In the genomic region with DNA sequence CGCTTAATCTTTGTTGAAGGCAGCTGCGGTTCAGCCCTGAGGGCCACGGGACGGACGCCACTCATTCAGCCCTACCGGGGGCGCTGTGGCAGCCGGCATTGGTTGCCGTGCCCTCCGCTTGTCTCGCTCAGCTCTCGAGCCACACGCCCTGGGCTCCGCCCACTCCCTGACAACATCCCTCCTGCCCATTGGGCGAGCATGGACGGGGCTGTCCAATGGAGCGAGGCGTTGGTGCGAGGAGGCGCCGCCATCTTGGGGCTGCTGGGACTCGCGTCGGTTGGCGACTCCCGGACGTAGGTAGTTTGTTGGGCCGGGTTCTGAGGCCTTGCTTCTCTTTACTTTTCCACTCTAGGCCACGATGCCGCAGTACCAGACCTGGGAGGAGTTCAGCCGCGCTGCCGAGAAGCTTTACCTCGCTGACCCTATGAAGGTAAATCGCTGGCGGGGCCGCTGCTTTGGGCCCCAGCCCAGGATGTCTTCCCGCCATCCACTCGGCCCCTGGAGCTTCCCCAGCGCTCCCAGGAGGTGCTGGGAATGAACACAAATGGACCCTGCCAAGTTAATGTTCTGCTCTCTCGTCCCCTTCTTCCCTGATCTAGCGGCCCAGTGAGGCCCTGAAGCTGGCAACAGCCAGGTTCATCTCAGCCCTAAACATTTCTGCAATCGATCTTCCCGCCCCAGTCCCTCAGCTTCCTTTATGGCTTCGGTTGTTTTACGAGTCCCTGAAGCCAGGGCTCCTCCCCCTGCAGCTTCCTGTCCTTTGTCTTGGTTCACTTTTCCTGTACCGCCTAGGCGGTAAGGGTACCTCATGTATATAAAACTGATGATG, we compare ENCODE assay signal across 1 cellular context.
A peak's percentile ranks its signal among the peaks of the same experiment; 100 is the strongest.
TF ChIP-seq lines count a peak whose summit lies in the region.

SRP9 (plus strand) TSS at position 244 of the 829 bp plus-strand sequence; CDS start at position 359, 115 bp downstream.

TF ChIP-seq in HepG2, 621 proteins besides CTCF, POLR2A, EP300 and RAD21 (continued from another document and continues in another):
- TF ChIP-seq, protein P1, sequence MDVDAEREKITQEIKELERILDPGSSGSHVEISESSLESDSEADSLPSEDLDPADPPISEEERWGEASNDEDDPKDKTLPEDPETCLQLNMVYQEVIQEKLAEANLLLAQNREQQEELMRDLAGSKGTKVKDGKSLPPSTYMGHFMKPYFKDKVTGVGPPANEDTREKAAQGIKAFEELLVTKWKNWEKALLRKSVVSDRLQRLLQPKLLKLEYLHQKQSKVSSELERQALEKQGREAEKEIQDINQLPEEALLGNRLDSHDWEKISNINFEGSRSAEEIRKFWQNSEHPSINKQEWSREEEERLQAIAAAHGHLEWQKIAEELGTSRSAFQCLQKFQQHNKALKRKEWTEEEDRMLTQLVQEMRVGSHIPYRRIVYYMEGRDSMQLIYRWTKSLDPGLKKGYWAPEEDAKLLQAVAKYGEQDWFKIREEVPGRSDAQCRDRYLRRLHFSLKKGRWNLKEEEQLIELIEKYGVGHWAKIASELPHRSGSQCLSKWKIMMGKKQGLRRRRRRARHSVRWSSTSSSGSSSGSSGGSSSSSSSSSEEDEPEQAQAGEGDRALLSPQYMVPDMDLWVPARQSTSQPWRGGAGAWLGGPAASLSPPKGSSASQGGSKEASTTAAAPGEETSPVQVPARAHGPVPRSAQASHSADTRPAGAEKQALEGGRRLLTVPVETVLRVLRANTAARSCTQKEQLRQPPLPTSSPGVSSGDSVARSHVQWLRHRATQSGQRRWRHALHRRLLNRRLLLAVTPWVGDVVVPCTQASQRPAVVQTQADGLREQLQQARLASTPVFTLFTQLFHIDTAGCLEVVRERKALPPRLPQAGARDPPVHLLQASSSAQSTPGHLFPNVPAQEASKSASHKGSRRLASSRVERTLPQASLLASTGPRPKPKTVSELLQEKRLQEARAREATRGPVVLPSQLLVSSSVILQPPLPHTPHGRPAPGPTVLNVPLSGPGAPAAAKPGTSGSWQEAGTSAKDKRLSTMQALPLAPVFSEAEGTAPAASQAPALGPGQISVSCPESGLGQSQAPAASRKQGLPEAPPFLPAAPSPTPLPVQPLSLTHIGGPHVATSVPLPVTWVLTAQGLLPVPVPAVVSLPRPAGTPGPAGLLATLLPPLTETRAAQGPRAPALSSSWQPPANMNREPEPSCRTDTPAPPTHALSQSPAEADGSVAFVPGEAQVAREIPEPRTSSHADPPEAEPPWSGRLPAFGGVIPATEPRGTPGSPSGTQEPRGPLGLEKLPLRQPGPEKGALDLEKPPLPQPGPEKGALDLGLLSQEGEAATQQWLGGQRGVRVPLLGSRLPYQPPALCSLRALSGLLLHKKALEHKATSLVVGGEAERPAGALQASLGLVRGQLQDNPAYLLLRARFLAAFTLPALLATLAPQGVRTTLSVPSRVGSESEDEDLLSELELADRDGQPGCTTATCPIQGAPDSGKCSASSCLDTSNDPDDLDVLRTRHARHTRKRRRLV (CRISPR knock-in tag; IDR thresholded peaks at IDR 0.05) = no peak
- 0 out of 2 replicates have a peak, but pooled peaks have one; percentile 61 for TF ChIP-seq ZBTB8A (CRISPR knock-in tag; IDR thresholded peaks at IDR 0.05; ENCODE audit: borderline replicate concordance, low read depth)
- peak; percentile 60; the same call in 1 of the 2 replicates for TF ChIP-seq CBX5 (CRISPR knock-in tag; IDR thresholded peaks at IDR 0.05; ENCODE audit: borderline replicate concordance)
- TF ChIP-seq PLRG1 (conservative IDR thresholded peaks at IDR 0.05) = no peak
- TF ChIP-seq, protein P2, sequence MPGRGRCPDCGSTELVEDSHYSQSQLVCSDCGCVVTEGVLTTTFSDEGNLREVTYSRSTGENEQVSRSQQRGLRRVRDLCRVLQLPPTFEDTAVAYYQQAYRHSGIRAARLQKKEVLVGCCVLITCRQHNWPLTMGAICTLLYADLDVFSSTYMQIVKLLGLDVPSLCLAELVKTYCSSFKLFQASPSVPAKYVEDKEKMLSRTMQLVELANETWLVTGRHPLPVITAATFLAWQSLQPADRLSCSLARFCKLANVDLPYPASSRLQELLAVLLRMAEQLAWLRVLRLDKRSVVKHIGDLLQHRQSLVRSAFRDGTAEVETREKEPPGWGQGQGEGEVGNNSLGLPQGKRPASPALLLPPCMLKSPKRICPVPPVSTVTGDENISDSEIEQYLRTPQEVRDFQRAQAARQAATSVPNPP (CRISPR knock-in tag; IDR thresholded peaks at IDR 0.05) = no peak
- TF ChIP-seq ZKSCAN8 (CRISPR knock-in tag; IDR thresholded peaks at IDR 0.05; ENCODE audit: borderline replicate concordance) = no peak
- 0 out of 2 replicates have a peak, but pooled peaks have one; percentile 58 for TF ChIP-seq ZNF678 (CRISPR knock-in tag; IDR thresholded peaks at IDR 0.05)
- TF ChIP-seq, protein P3, sequence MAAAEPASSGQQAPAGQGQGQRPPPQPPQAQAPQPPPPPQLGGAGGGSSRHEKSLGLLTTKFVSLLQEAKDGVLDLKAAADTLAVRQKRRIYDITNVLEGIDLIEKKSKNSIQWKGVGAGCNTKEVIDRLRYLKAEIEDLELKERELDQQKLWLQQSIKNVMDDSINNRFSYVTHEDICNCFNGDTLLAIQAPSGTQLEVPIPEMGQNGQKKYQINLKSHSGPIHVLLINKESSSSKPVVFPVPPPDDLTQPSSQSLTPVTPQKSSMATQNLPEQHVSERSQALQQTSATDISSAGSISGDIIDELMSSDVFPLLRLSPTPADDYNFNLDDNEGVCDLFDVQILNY (CRISPR knock-in tag; conservative IDR thresholded peaks at IDR 0.05) = no peak
- peak; percentile 95 for TF ChIP-seq NFYB (CRISPR knock-in tag; IDR thresholded peaks at IDR 0.05)
- TF ChIP-seq, protein P4, sequence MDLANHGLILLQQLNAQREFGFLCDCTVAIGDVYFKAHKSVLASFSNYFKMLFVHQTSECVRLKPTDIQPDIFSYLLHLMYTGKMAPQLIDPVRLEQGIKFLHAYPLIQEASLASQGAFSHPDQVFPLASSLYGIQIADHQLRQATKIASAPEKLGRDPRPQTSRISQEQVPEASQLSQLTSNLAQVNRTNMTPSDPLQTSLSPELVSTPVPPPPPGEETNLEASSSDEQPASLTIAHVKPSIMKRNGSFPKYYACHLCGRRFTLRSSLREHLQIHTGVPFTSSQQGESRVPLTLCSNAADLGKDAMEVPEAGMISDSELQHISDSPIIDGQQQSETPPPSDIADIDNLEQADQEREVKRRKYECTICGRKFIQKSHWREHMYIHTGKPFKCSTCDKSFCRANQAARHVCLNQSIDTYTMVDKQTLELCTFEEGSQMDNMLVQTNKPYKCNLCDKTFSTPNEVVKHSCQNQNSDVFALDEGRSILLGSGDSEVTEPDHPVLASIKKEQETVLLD (CRISPR knock-in tag; IDR thresholded peaks at IDR 0.05; ENCODE audit: low read depth) = no peak
- TF ChIP-seq PAWR (CRISPR knock-in tag; IDR thresholded peaks at IDR 0.05; ENCODE audit: borderline replicate concordance) = peak; percentile 49; the same call in 1 of the 2 replicates
- TF ChIP-seq ZNF430 (CRISPR knock-in tag; IDR thresholded peaks at IDR 0.05) = peak; percentile 76
- TF ChIP-seq ZMYM3 (CRISPR knock-in tag; IDR thresholded peaks at IDR 0.05) = no peak
- no peak for TF ChIP-seq MXD3 (CRISPR knock-in tag; IDR thresholded peaks at IDR 0.05)
- TF ChIP-seq MXI1 (IDR thresholded peaks at IDR 0.05; ENCODE audit: borderline replicate concordance, low read depth, low read length) = peak; percentile 85; the same call in 1 of the 3 replicates
- no peak; the same call in 1 of the 2 replicates for TF ChIP-seq ZNF274 (CRISPR knock-in tag; IDR thresholded peaks at IDR 0.05)
- TF ChIP-seq ZNF543 (CRISPR knock-in tag; IDR thresholded peaks at IDR 0.05) = peak; percentile 71; the same call in 1 of the 2 replicates
- TF ChIP-seq RFX3 (CRISPR knock-in tag; IDR thresholded peaks at IDR 0.05) = peak; percentile 29; the same call in 1 of the 2 replicates
- no peak for TF ChIP-seq ZNF354B (CRISPR knock-in tag; IDR thresholded peaks at IDR 0.05)
- no peak for TF ChIP-seq ZFP41 (CRISPR knock-in tag; IDR thresholded peaks at IDR 0.05; ENCODE audit: borderline replicate concordance)
- TF ChIP-seq MEF2D (CRISPR knock-in tag; IDR thresholded peaks at IDR 0.05) = peak; percentile 50; the same call in 1 of the 2 replicates
- peak; percentile 77 for TF ChIP-seq ONECUT2 (CRISPR knock-in tag; IDR thresholded peaks at IDR 0.05)
- TF ChIP-seq JDP2 (CRISPR knock-in tag; IDR thresholded peaks at IDR 0.05; ENCODE audit: borderline replicate concordance) = no peak
- 0 out of 2 replicates have a peak, but pooled peaks have one; percentile 22 for TF ChIP-seq ZFP1 (CRISPR knock-in tag; IDR thresholded peaks at IDR 0.05)
- TF ChIP-seq KDM6A (CRISPR knock-in tag; IDR thresholded peaks at IDR 0.05; ENCODE audit: low read depth) = no peak
- TF ChIP-seq ZNF557 (CRISPR knock-in tag; IDR thresholded peaks at IDR 0.05) = no peak
- no peak; the same call in none of the 2 replicates for TF ChIP-seq ZSCAN9 (CRISPR knock-in tag; IDR thresholded peaks at IDR 0.05; ENCODE audit: borderline replicate concordance)
- TF ChIP-seq SYNCRIP (IDR thresholded peaks at IDR 0.05; ENCODE audit: insufficient read depth, low read depth, low read length) = no peak
- TF ChIP-seq, protein P5, sequence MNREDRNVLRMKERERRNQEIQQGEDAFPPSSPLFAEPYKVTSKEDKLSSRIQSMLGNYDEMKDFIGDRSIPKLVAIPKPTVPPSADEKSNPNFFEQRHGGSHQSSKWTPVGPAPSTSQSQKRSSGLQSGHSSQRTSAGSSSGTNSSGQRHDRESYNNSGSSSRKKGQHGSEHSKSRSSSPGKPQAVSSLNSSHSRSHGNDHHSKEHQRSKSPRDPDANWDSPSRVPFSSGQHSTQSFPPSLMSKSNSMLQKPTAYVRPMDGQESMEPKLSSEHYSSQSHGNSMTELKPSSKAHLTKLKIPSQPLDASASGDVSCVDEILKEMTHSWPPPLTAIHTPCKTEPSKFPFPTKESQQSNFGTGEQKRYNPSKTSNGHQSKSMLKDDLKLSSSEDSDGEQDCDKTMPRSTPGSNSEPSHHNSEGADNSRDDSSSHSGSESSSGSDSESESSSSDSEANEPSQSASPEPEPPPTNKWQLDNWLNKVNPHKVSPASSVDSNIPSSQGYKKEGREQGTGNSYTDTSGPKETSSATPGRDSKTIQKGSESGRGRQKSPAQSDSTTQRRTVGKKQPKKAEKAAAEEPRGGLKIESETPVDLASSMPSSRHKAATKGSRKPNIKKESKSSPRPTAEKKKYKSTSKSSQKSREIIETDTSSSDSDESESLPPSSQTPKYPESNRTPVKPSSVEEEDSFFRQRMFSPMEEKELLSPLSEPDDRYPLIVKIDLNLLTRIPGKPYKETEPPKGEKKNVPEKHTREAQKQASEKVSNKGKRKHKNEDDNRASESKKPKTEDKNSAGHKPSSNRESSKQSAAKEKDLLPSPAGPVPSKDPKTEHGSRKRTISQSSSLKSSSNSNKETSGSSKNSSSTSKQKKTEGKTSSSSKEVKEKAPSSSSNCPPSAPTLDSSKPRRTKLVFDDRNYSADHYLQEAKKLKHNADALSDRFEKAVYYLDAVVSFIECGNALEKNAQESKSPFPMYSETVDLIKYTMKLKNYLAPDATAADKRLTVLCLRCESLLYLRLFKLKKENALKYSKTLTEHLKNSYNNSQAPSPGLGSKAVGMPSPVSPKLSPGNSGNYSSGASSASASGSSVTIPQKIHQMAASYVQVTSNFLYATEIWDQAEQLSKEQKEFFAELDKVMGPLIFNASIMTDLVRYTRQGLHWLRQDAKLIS (CRISPR knock-in tag; IDR thresholded peaks at IDR 0.05) = no peak
- TF ChIP-seq GPN1 (CRISPR knock-in tag; IDR thresholded peaks at IDR 0.05; ENCODE audit: borderline replicate concordance) = no peak
- TF ChIP-seq ZFP36L2 (CRISPR knock-in tag; IDR thresholded peaks at IDR 0.05) = no peak
- TF ChIP-seq TIGD3 (CRISPR knock-in tag; IDR thresholded peaks at IDR 0.05; ENCODE audit: borderline replicate concordance) = no peak
- TF ChIP-seq ZNF432 (CRISPR knock-in tag; IDR thresholded peaks at IDR 0.05; ENCODE audit: borderline replicate concordance) = no peak
- peak; percentile 95 for TF ChIP-seq THAP9 (CRISPR knock-in tag; IDR thresholded peaks at IDR 0.05; ENCODE audit: borderline replicate concordance)
- peak; percentile 73 for TF ChIP-seq ZNF878 (CRISPR knock-in tag; IDR thresholded peaks at IDR 0.05)
- peak; percentile 94; the same call in 1 of the 2 replicates for TF ChIP-seq SMAD1 (CRISPR knock-in tag; IDR thresholded peaks at IDR 0.05; ENCODE audit: borderline replicate concordance, low read depth)
- no peak for TF ChIP-seq ZNF615 (CRISPR knock-in tag; IDR thresholded peaks at IDR 0.05; ENCODE audit: borderline replicate concordance)
- no peak for TF ChIP-seq ZNF441 (CRISPR knock-in tag; IDR thresholded peaks at IDR 0.05; ENCODE audit: borderline replicate concordance)
